In the genomic region with DNA sequence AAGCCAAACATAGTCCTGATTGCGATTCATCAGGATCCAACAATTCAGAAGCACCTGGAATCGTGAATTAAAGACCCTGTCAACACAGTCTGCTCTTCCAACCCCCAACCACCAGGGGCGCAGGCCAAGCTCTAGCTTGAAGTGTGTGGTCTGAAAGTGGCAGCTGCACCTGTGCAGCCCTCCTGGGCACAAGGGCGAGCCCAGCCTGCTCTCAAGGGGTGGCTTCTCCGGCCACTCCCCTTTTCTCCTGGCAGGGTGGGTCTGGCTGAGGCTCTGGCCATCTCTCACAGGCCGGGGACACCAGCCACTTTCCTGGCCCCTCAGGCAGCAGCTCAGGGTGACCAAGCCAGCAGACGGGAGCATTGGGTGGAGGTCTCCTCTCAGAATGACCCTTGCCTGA, we compare ENCODE assay signal across 11 cellular contexts.
DNase-seq lines count a peak whose midpoint lies in the region; ATAC-seq and TF ChIP-seq lines count a peak whose summit lies in the region.
"Had no signal": no experiment of that assay in that cellular context is flagged by ENCODE, and none has a peak within 500 bp of the region (broad histone marks: within the 10 kb centered on the region; RNA-seq: fewer than 3 reads in every experiment).

No MANE protein-coding gene starts in this region.

- H3K36me3 ChIP-seq in SK-N-SH (replicated peaks in 1 of 2; ENCODE audit: control insufficient read depth in 1 of 2, insufficient read depth in 2 of 2, low read length in 1 of 2): peaks cover 32 to 57% of the 10 kb centered on the region in 2 experiments
- peaks cover 23 to 73% (median 64%) of the 10 kb centered on the region in 4 donors for H3K36me3 ChIP-seq in esophagus muscularis mucosa
- peaks cover 16% of the 10 kb centered on the region for H3K36me3 ChIP-seq in smooth muscle cell (ENCODE audit: low read depth)

- no peaks in the 10 kb centered on the region for H3F3A ChIP-seq in SK-N-SH (replicated peaks; ENCODE audit: insufficient read depth)
- no peaks in the 10 kb centered on the region for H3F3A ChIP-seq in smooth muscle cell (ENCODE audit: low read depth)

- POLR2A ChIA-PET in SK-N-SH (lab: Yijun Ruan, JAX): no interaction called here

- no peaks in the 10 kb centered on the region for H3K9me2 ChIP-seq in SK-N-SH

- no peak for TF ChIP-seq EP300 in SK-N-SH (IDR thresholded peaks at IDR 0.05; ENCODE audit: borderline replicate concordance in 1 of 2, low read depth in 1 of 2, low read length in 1 of 2)
- no peak for TF ChIP-seq EP300 in esophagus muscularis mucosa (IDR thresholded peaks at IDR 0.05)

- H4K20me1 ChIP-seq in SK-N-SH (ENCODE audit: insufficient read depth) (peaks cover 32% of the 10 kb centered on the region; the same call in 1 of the 2 replicates), smooth muscle cell (ENCODE audit: low read depth) (peaks cover 97% of the 10 kb centered on the region)

- H3K4me3 ChIP-seq in SK-N-SH (ENCODE audit: low read depth in 2 of 2, low read length in 1 of 2) (no peak overlapping the region), esophagus muscularis mucosa (no peak overlapping the region), smooth muscle cell (no peak overlapping the region)

- intact Hi-C loops in esophagus muscularis mucosa (cut with DNase I): no loop called here

- H3K9me3 ChIP-seq in SK-N-SH (no peaks in the 10 kb centered on the region), esophagus muscularis mucosa (no peaks in the 10 kb centered on the region), smooth muscle cell (replicated peaks; ENCODE audit: low read depth) (no peaks in the 10 kb centered on the region)

- H3K4me1 ChIP-seq in SK-N-SH (ENCODE audit: control insufficient read depth in 1 of 2, insufficient read depth in 2 of 2, low read depth in 1 of 2, low read length in 1 of 2) (peaks cover 0 to 60% of the 10 kb centered on the region in 2 experiments; a peak in 2 of 4 replicates), esophagus muscularis mucosa (peaks cover 33 to 47% (median 45%) of the 10 kb centered on the region in 4 donors), smooth muscle cell (ENCODE audit: low read depth) (no peaks in the 10 kb centered on the region)

- DNase-seq in SK-N-SH (no peak), NCI-H82 (lab: John Stamatoyannopoulos, UW) (peak; percentile 61), esophagus muscularis mucosa (ENCODE audit: extremely low spot score) (no peak), smooth muscle cell (lab: John Stamatoyannopoulos, UW; ENCODE audit: unreplicated experiment) (no peak), NCI-H1694 (lab: John Stamatoyannopoulos, UW) (no peak), SIG-M5 treated with dmso at 0.1 percent for 504 hours (lab: John Stamatoyannopoulos, UW; ENCODE audit: unreplicated experiment) (no peak)
- DNase-seq: activated T-cell treated with anti-CD3 and anti-CD28 coated beads, Interleukin-2, amount 50 U/mL, for 1 hour had no signal

- H3K27ac ChIP-seq in SK-N-SH (ENCODE audit: low read depth in 2 of 2, low read length in 1 of 2) (peak overlapping the region in 1 of 2 experiments; percentile 98; a peak in 2 of 4 replicates), esophagus muscularis mucosa (replicated peaks in 1 of 4) (peak overlapping the region; percentile 62 to 71 (median 64)), smooth muscle cell (ENCODE audit: low read depth) (no peak overlapping the region)
- H3K27ac ChIP-seq: HL-60 had no signal

- H3K79me2 ChIP-seq in SK-N-SH (ENCODE audit: insufficient read depth) (peaks cover 26% of the 10 kb centered on the region), smooth muscle cell (ENCODE audit: low read depth) (peaks cover 8% of the 10 kb centered on the region)

- no peak for TF ChIP-seq POLR2A in esophagus muscularis mucosa (IDR thresholded peaks at IDR 0.05; ENCODE audit: low read depth)

- ATAC-seq in SK-N-SH treated with all-trans-retinoic acid at 6 μM for 48 hours (no peak), GM18517 (IDR thresholded peaks at IDR 0.05; ENCODE audit: unreplicated experiment) (no peak)
- ATAC-seq: Right ventricle myocardium inferior had no signal

- no peak overlapping the region for H3K4me2 ChIP-seq in SK-N-SH
- no peak overlapping the region for H3K4me2 ChIP-seq in smooth muscle cell

- TF ChIP-seq CTCF in SK-N-SH (IDR thresholded peaks at IDR 0.05) (peak; percentile 28; the same call in 1 of the 2 replicates), esophagus muscularis mucosa (IDR thresholded peaks at IDR 0.05) (peak in 2 of 3 experiments; percentile 6 to 37), smooth muscle cell (IDR thresholded peaks at IDR 0.05; ENCODE audit: borderline replicate concordance, insufficient read depth, poor library complexity, severe bottlenecking) (peak; percentile 41)

- WGBS in SK-N-SH (ENCODE audit: low lambda C conversion rate): 67% methylated on average over 3 of the region's 7 CpGs
- 86% methylated on average over 7 of the region's 7 CpGs for WGBS in esophagus muscularis mucosa
- 85% methylated on average over 7 of the region's 7 CpGs for WGBS in smooth muscle cell (ENCODE audit: low lambda C conversion rate)

- CTCF ChIA-PET in SK-N-SH (lab: Yijun Ruan, JAX): interaction anchor here (1.1 to 11.6 kb wide), 11 partner anchors 9 to 287 kb away, joined by 3 to 93 read pairs (median 4); no protein-coding TSS in a partner anchor

- no peak overlapping the region for H2AFZ ChIP-seq in SK-N-SH (ENCODE audit: low read depth)
- H2AFZ ChIP-seq in smooth muscle cell (ENCODE audit: low read depth): no peak overlapping the region

- no peaks in the 10 kb centered on the region for H3K27me3 ChIP-seq in SK-N-SH (ENCODE audit: insufficient read depth)
- H3K27me3 ChIP-seq in esophagus muscularis mucosa: no peaks in the 10 kb centered on the region
- H3K27me3 ChIP-seq in smooth muscle cell (ENCODE audit: low read depth): no peaks in the 10 kb centered on the region

- H3K9ac ChIP-seq in SK-N-SH (no peak overlapping the region), smooth muscle cell (ENCODE audit: low read depth) (no peak overlapping the region)

- TF ChIP-seq RAD21 in SK-N-SH (IDR thresholded peaks at IDR 0.05; ENCODE audit: low read length): no peak

TF ChIP-seq in SK-N-SH, 30 proteins besides CTCF, POLR2A, EP300 and RAD21:
- TF ChIP-seq EZH2phosphoT487 (IDR thresholded peaks at IDR 0.05; ENCODE audit: borderline replicate concordance, low read depth) (no peak), FOXM1 (IDR thresholded peaks at IDR 0.05; ENCODE audit: low read depth) (no peak), RCOR1 (IDR thresholded peaks at IDR 0.05; ENCODE audit: low read length) (no peak), POLR2AphosphoS5 (IDR thresholded peaks at IDR 0.05; ENCODE audit: low read depth, low read length) (no peak), GATA2 (CRISPR knock-in tag; IDR thresholded peaks at IDR 0.05) (no peak), FOXJ3 (CRISPR knock-in tag; IDR thresholded peaks at IDR 0.05) (no peak)
- TF ChIP-seq, protein P1, sequence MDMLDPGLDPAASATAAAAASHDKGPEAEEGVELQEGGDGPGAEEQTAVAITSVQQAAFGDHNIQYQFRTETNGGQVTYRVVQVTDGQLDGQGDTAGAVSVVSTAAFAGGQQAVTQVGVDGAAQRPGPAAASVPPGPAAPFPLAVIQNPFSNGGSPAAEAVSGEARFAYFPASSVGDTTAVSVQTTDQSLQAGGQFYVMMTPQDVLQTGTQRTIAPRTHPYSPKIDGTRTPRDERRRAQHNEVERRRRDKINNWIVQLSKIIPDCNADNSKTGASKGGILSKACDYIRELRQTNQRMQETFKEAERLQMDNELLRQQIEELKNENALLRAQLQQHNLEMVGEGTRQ (IDR thresholded peaks at IDR 0.05; ENCODE audit: borderline replicate concordance, low read depth, low read length): no peak
- TF ChIP-seq, protein P2, sequence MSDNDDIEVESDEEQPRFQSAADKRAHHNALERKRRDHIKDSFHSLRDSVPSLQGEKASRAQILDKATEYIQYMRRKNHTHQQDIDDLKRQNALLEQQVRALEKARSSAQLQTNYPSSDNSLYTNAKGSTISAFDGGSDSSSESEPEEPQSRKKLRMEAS (IDR thresholded peaks at IDR 0.05; ENCODE audit: low read depth): no peak
- TF ChIP-seq, protein P3, sequence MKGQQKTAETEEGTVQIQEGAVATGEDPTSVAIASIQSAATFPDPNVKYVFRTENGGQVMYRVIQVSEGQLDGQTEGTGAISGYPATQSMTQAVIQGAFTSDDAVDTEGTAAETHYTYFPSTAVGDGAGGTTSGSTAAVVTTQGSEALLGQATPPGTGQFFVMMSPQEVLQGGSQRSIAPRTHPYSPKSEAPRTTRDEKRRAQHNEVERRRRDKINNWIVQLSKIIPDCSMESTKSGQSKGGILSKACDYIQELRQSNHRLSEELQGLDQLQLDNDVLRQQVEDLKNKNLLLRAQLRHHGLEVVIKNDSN (IDR thresholded peaks at IDR 0.05; ENCODE audit: borderline replicate concordance, low read depth): no peak

TF ChIP-seq in SK-N-SH treated with all-trans-retinoic acid at 6 μM for 48 hours, 23 proteins besides CTCF, POLR2A, EP300 and RAD21 (continues in another document):
- TF ChIP-seq, protein P4, sequence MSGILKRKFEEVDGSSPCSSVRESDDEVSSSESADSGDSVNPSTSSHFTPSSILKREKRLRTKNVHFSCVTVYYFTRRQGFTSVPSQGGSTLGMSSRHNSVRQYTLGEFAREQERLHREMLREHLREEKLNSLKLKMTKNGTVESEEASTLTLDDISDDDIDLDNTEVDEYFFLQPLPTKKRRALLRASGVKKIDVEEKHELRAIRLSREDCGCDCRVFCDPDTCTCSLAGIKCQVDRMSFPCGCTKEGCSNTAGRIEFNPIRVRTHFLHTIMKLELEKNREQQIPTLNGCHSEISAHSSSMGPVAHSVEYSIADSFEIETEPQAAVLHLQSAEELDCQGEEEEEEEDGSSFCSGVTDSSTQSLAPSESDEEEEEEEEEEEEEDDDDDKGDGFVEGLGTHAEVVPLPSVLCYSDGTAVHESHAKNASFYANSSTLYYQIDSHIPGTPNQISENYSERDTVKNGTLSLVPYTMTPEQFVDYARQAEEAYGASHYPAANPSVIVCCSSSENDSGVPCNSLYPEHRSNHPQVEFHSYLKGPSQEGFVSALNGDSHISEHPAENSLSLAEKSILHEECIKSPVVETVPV (CRISPR knock-in tag; IDR thresholded peaks at IDR 0.05): no peak
- TF ChIP-seq TCF4 (CRISPR knock-in tag; IDR thresholded peaks at IDR 0.05; ENCODE audit: borderline replicate concordance) (no peak), ARNTL (CRISPR knock-in tag; IDR thresholded peaks at IDR 0.05; ENCODE audit: borderline replicate concordance, low read depth) (no peak), ZNF565 (CRISPR knock-in tag; conservative IDR thresholded peaks at IDR 0.05; ENCODE audit: low read depth) (no peak), ZFP3 (CRISPR knock-in tag; IDR thresholded peaks at IDR 0.05) (no peak)
